1 cellular context compared by ENCODE assay signal in genomic region chr11:118435233-118435892, GRCh38.
A peak's percentile ranks its signal among the peaks of the same experiment; 100 is the strongest.
TF ChIP-seq lines count a peak whose summit lies in the region.

No MANE protein-coding gene starts in this region.

TF ChIP-seq in GM12878, 131 proteins besides CTCF, POLR2A, EP300 and RAD21 (continued from another document):
- TF ChIP-seq BCL3 (IDR thresholded peaks at IDR 0.05; ENCODE audit: borderline replicate concordance, insufficient read depth, low read depth, low read length, poor library complexity, severe bottlenecking) (no peak), CREB1 (IDR thresholded peaks at IDR 0.05; ENCODE audit: low read depth) (peak; percentile 30; the same call in 1 of the 2 replicates), EGR1 (IDR thresholded peaks at IDR 0.05; ENCODE audit: borderline replicate concordance in 1 of 2, low read depth in 2 of 2, low read length in 2 of 2) (no peak), CHD4 (IDR thresholded peaks at IDR 0.05) (no peak), TCF3 (IDR thresholded peaks at IDR 0.05; ENCODE audit: borderline replicate concordance, insufficient read depth, low read depth, low read length) (no peak), TAF1 (IDR thresholded peaks at IDR 0.05; ENCODE audit: borderline replicate concordance, low read depth, low read length) (no peak), IRF3 (IDR thresholded peaks at IDR 0.05) (no peak), MXI1 (IDR thresholded peaks at IDR 0.05; ENCODE audit: low read depth, low read length) (no peak), IKZF1 (conservative IDR thresholded peaks at IDR 0.05) (no peak), TCF12 (IDR thresholded peaks at IDR 0.05; ENCODE audit: low read depth, low read length) (no peak)
